Comparison of ENCODE assay signal across 8 cellular contexts in the genomic region with DNA sequence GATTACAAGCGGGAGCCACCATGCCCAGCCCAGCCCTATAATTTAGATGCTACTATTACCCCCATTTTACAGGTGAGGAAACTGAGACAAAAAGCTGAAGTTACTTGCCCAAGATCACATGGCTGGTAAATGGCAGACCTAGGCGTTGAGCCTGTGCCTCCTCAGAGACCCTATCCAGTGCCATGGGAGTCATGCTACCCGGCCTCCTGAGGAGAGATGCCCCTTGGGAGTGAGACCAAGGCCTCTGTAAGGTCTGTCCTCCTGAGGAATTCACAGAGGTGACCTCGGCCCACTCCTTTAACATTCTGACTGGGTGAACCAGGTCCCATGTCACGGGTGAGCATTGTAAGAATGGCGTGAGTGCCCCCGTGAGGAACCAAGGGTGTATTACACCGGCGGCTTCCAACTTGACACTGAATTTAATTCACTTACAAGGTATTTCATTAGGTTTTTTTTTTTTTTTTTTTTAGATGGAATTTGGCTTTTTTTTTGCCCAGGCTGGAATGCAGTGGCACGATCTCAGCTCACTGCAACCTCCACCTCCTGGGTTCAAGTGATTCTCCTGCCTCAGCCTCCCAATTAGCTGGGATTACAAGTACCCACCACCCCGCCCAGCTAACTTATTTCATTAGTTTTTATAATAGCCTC.
DNase-seq lines count a peak whose midpoint lies in the region; ATAC-seq and TF ChIP-seq lines count a peak whose summit lies in the region.

No MANE protein-coding gene starts in this region.

- H3K27me3 Mint-ChIP-seq in T-helper 2 cell treated with Interferon-gamma antibody and Interleukin-4, amounts not matched to agents 5 μg/mL and 100 μg/mL, for 36 hours (ENCODE audit: low read depth) = no peaks in the 10 kb centered on the region

- peaks cover 69% of the 10 kb centered on the region for H3K36me3 Mint-ChIP-seq in T-helper 2 cell treated with Interferon-gamma antibody and Interleukin-4, amounts not matched to agents 5 μg/mL and 100 μg/mL, for 36 hours (ENCODE audit: low read depth)

- no peaks in the 10 kb centered on the region for H3K36me3 ChIP-seq in hepatocyte (replicated peaks; ENCODE audit: insufficient read depth, low read depth)

- in situ Hi-C loops in G401 (cut with HindIII; ENCODE audit: low sequenced_read_pairs) = no loop called here

- no peaks in the 10 kb centered on the region for H3K27me3 ChIP-seq in hepatocyte

- peaks cover 18% of the 10 kb centered on the region for H3K9me3 Mint-ChIP-seq in T-helper 2 cell treated with Interferon-gamma antibody and Interleukin-4, amounts not matched to agents 5 μg/mL and 100 μg/mL, for 36 hours

- ATAC-seq in GM21367 (IDR thresholded peaks at IDR 0.05; ENCODE audit: unreplicated experiment) (no peak), GM19395 (IDR thresholded peaks at IDR 0.05; ENCODE audit: unreplicated experiment) (no peak)

- H3K27ac Mint-ChIP-seq in T-helper 2 cell treated with Interferon-gamma antibody and Interleukin-4, amounts not matched to agents 5 μg/mL and 100 μg/mL, for 36 hours = peak overlapping the region; percentile 29

- peak; percentile 85 for TF ChIP-seq CTCF in hepatocyte (IDR thresholded peaks at IDR 0.05; ENCODE audit: poor library complexity)

- WGBS in hepatocyte (ENCODE audit: low lambda C conversion rate, missing lambda C conversion rate) = 41% methylated on average over 11 of the region's 11 CpGs

- H3K9me3 ChIP-seq in hepatocyte (ENCODE audit: low read depth) = no peaks in the 10 kb centered on the region

- no peak overlapping the region for H2AFZ ChIP-seq in hepatocyte

- H3K4me2 ChIP-seq in hepatocyte = no peak overlapping the region

- no peaks in the 10 kb centered on the region for H4K20me1 ChIP-seq in hepatocyte (ENCODE audit: insufficient read depth, poor library complexity, severe bottlenecking)

- DNase-seq in G401 (ENCODE audit: low spot score) (peak; percentile 74), Kasumi-1 (lab: John Stamatoyannopoulos, UW) (peak; percentile 25 to 34), anterior cingulate cortex (lab: John Stamatoyannopoulos, UW) (peak in 46 of 58 donors; percentile 1 to 63 (median 22)), hepatocyte (ENCODE audit: low spot score) (peak; percentile 81), skeletal muscle cell (ENCODE audit: low read depth) (peak; percentile 25)
- peak; percentile 56 for DNase-seq in T-helper 2 cell treated with Interferon-gamma antibody and Interleukin-4, amounts not matched to agents 5 μg/mL and 100 μg/mL, for 36 hours (ENCODE audit: low spot score)

- H3K27ac ChIP-seq in hepatocyte = no peak overlapping the region

- no peaks in the 10 kb centered on the region for H3K9me2 ChIP-seq in hepatocyte (replicated peaks; ENCODE audit: insufficient read depth)

- H3K4me1 Mint-ChIP-seq in T-helper 2 cell treated with Interferon-gamma antibody and Interleukin-4, amounts not matched to agents 5 μg/mL and 100 μg/mL, for 36 hours (ENCODE audit: low read depth) = peaks cover 2% of the 10 kb centered on the region

- H3K4me3 ChIP-seq in hepatocyte (no peak overlapping the region), skeletal muscle cell (ENCODE audit: low read depth, low read length) (no peak overlapping the region)

- H3K79me2 ChIP-seq in hepatocyte = no peaks in the 10 kb centered on the region

- no peaks in the 10 kb centered on the region for H3K4me1 ChIP-seq in hepatocyte (ENCODE audit: insufficient read depth)

- H3K4me3 Mint-ChIP-seq in T-helper 2 cell treated with Interferon-gamma antibody and Interleukin-4, amounts not matched to agents 5 μg/mL and 100 μg/mL, for 36 hours = no peak overlapping the region

Comparison
In these comparisons a context has a peak if more than half of its experiments do, and no peak if none do; other contexts are left out.
1. DNase-seq: peak in every context shown above with its lines; median percentile 81 in hepatocyte; 74 in G401; 56 in T-helper 2 cell treated with Interferon-gamma antibody and Interleukin-4, amounts not matched to agents 5 μg/mL and 100 μg/mL, for 36 hours; 30 in Kasumi-1; 25 in skeletal muscle cell; 22 in anterior cingulate cortex.